11 cellular contexts compared by ENCODE assay signal in genomic region chr9:127963359-127964064, GRCh38. TPM values are rescaled to one million over a fixed set of nuclear protein-coding genes. Genes with fewer than 3 reads are reported as not detected.
A peak's percentile ranks its signal among the peaks of the same experiment; 100 is the strongest.
DNase-seq lines count a peak whose midpoint lies in the region; ATAC-seq and TF ChIP-seq lines count a peak whose summit lies in the region.
"Had no signal": no experiment of that assay in that cellular context is flagged by ENCODE, and none has a peak within 500 bp of the region (broad histone marks: within the 10 kb centered on the region; RNA-seq: fewer than 3 reads in every experiment).

No MANE protein-coding gene starts in this region.

- no peak for TF ChIP-seq CTCF in mesothelial cell of epicardium (IDR thresholded peaks at IDR 0.05; ENCODE audit: unreplicated experiment)
- TF ChIP-seq CTCF in tibial nerve (IDR thresholded peaks at IDR 0.05), result no peak
- TF ChIP-seq CTCF in BE2C (IDR thresholded peaks at IDR 0.05; ENCODE audit: low read depth, low read length), result no peak

- H3K27ac Mint-ChIP-seq in activated naive CD4-positive, alpha-beta T cell treated with anti-CD3 and anti-CD28 coated beads, Interleukin-2, amount 10 ng/mL, durations not matched to agents 7 days and 5 days, result peak overlapping the region; percentile 84
- H3K27ac Mint-ChIP-seq in activated naive CD8-positive, alpha-beta T cell treated with anti-CD3 and anti-CD28 coated beads for 36 hours, result peak overlapping the region; percentile 95
- peak overlapping the region; percentile 98 for H3K27ac Mint-ChIP-seq in mesothelial cell of epicardium

- H3K4me1 ChIP-seq in tibial nerve (peaks cover 3 to 95% (median 84%) of the 10 kb centered on the region in 4 donors), BE2C (peaks cover 51% of the 10 kb centered on the region)

- peaks cover 99% of the 10 kb centered on the region for H3K4me1 Mint-ChIP-seq in activated naive CD4-positive, alpha-beta T cell treated with anti-CD3 and anti-CD28 coated beads, Interleukin-2, amount 10 ng/mL, durations not matched to agents 7 days and 5 days
- H3K4me1 Mint-ChIP-seq in activated naive CD8-positive, alpha-beta T cell treated with anti-CD3 and anti-CD28 coated beads for 36 hours, result peaks cover 99% of the 10 kb centered on the region
- peaks cover 68% of the 10 kb centered on the region for H3K4me1 Mint-ChIP-seq in mesothelial cell of epicardium

- ATAC-seq in HG03442 (IDR thresholded peaks at IDR 0.05; ENCODE audit: unreplicated experiment) (no peak), HG03175 (IDR thresholded peaks at IDR 0.05; ENCODE audit: unreplicated experiment) (no peak)

- H3K36me3 Mint-ChIP-seq in activated naive CD4-positive, alpha-beta T cell treated with anti-CD3 and anti-CD28 coated beads, Interleukin-2, amount 10 ng/mL, durations not matched to agents 7 days and 5 days, result peaks cover 79% of the 10 kb centered on the region
- peaks cover 47% of the 10 kb centered on the region for H3K36me3 Mint-ChIP-seq in activated naive CD8-positive, alpha-beta T cell treated with anti-CD3 and anti-CD28 coated beads for 36 hours
- peaks cover 7% of the 10 kb centered on the region for H3K36me3 Mint-ChIP-seq in mesothelial cell of epicardium

- TF ChIP-seq EP300 in tibial nerve (IDR thresholded peaks at IDR 0.05), result no peak

- no peaks in the 10 kb centered on the region for H3K9me3 ChIP-seq in tibial nerve
- H3K9me3 ChIP-seq in BE2C, result no peaks in the 10 kb centered on the region
- H3K9me3 ChIP-seq: BLaER1 treated with 17β-estradiol and CSF1 and Interleukin-3, amounts not matched to agents 10 nM and 100 nM had no signal

- H3K9me3 Mint-ChIP-seq in activated naive CD4-positive, alpha-beta T cell treated with anti-CD3 and anti-CD28 coated beads, Interleukin-2, amount 10 ng/mL, durations not matched to agents 7 days and 5 days, result no peaks in the 10 kb centered on the region
- peaks cover 7% of the 10 kb centered on the region for H3K9me3 Mint-ChIP-seq in activated naive CD8-positive, alpha-beta T cell treated with anti-CD3 and anti-CD28 coated beads for 36 hours
- peaks cover 3% of the 10 kb centered on the region for H3K9me3 Mint-ChIP-seq in mesothelial cell of epicardium

- CTCF ChIA-PET in activated naive CD4-positive, alpha-beta T cell treated with anti-CD3 and anti-CD28 coated beads, Interleukin-2, amount 10 ng/mL, durations not matched to agents 7 days and 5 days (lab: Charles Lee), result interaction anchor here (1.6 to 17.2 kb wide), 2 partner anchors 9 to 69 kb away, joined by 7 to 247 read pairs; no protein-coding TSS in a partner anchor

- no peak for TF ChIP-seq POLR2A in tibial nerve (IDR thresholded peaks at IDR 0.05)

- H3K4me3 Mint-ChIP-seq in activated naive CD4-positive, alpha-beta T cell treated with anti-CD3 and anti-CD28 coated beads, Interleukin-2, amount 10 ng/mL, durations not matched to agents 7 days and 5 days, result peak overlapping the region; percentile 47
- peak overlapping the region; percentile 60 for H3K4me3 Mint-ChIP-seq in activated naive CD8-positive, alpha-beta T cell treated with anti-CD3 and anti-CD28 coated beads for 36 hours
- no peak overlapping the region for H3K4me3 Mint-ChIP-seq in mesothelial cell of epicardium

- H3K36me3 ChIP-seq in tibial nerve, result no peaks in the 10 kb centered on the region
- H3K36me3 ChIP-seq in BE2C, result no peaks in the 10 kb centered on the region
- H3K36me3 ChIP-seq: BLaER1 treated with 17β-estradiol and CSF1 and Interleukin-3, amounts not matched to agents 10 nM and 100 nM had no signal

- no peaks in the 10 kb centered on the region for H3K27me3 Mint-ChIP-seq in activated naive CD4-positive, alpha-beta T cell treated with anti-CD3 and anti-CD28 coated beads, Interleukin-2, amount 10 ng/mL, durations not matched to agents 7 days and 5 days
- H3K27me3 Mint-ChIP-seq in activated naive CD8-positive, alpha-beta T cell treated with anti-CD3 and anti-CD28 coated beads for 36 hours, result no peaks in the 10 kb centered on the region
- H3K27me3 Mint-ChIP-seq in mesothelial cell of epicardium (ENCODE audit: low read depth), result no peaks in the 10 kb centered on the region

- H3K27me3 ChIP-seq in tibial nerve (no peaks in the 10 kb centered on the region), BE2C (no peaks in the 10 kb centered on the region)
- H3K27me3 ChIP-seq: BLaER1 treated with 17β-estradiol and CSF1 and Interleukin-3, amounts not matched to agents 10 nM and 100 nM had no signal

- no peak for DNase-seq in activated naive CD4-positive, alpha-beta T cell treated with anti-CD3 and anti-CD28 coated beads, Interleukin-2, amount 10 ng/mL, durations not matched to agents 7 days and 5 days
- no peak for DNase-seq in activated naive CD4-positive, alpha-beta T cell treated with anti-CD3 and anti-CD28 coated beads, Interleukin-2, amount 50 U/mL, for 16 hours
- DNase-seq in activated naive CD8-positive, alpha-beta T cell treated with anti-CD3 and anti-CD28 coated beads for 36 hours, result no peak
- DNase-seq in mesothelial cell of epicardium (ENCODE audit: low spot score in 2 of 2, unreplicated experiment in 2 of 2), result no peak
- no peak for DNase-seq in tibial nerve (ENCODE audit: low spot score in 2 of 2)
- no peak for DNase-seq in BE2C
- DNase-seq: NCI-H1694 treated with DMSO at 0.1 percent for 48 hours, T1000 had no signal

- no peak overlapping the region for H3K4me3 ChIP-seq in tibial nerve
- H3K4me3 ChIP-seq in BE2C (ENCODE audit: low read depth, low read length), result no peak overlapping the region
- H3K4me3 ChIP-seq: BLaER1 treated with 17β-estradiol and CSF1 and Interleukin-3, amounts not matched to agents 10 nM and 100 nM had no signal

- WGBS in tibial nerve, 2 donors, result 48% methylated on average over 17 to 19 of the region's 19 CpGs

- peak overlapping the region; percentile 88 to 99 (median 94) for H3K27ac ChIP-seq in tibial nerve
- H3K27ac ChIP-seq: BLaER1 treated with 17β-estradiol and CSF1 and Interleukin-3, amounts not matched to agents 10 nM and 100 nM had no signal

RNA-seq across cellular contexts. Expression of gene EEIG1, which starts 17.3 kb away (rescaled TPM):
- 10 to 100 TPM; 77.2 to 83.8 TPM for total RNA-seq in activated naive CD8-positive, alpha-beta T cell treated with anti-CD3 and anti-CD28 coated beads for 36 hours
- total RNA-seq in mesothelial cell of epicardium (62.8 to 68.8 TPM (median 67.4 TPM) in 3 replicates), tibial nerve (10 to 100 TPM; 33.9 to 53.8 (median 50.2) TPM)
- 30.7 TPM for polyA plus RNA-seq in BE2C (2012; ENCODE audit: insufficient read depth, insufficient read length, low read depth)

RNA-seq across cellular contexts. Expression of gene DPM2, which starts 25.9 kb away (rescaled TPM):
- 10 to 100 TPM; 55.4 to 57.6 TPM for total RNA-seq in activated naive CD8-positive, alpha-beta T cell treated with anti-CD3 and anti-CD28 coated beads for 36 hours
- 36.8 to 37.5 TPM (median 36.9 TPM) in 3 replicates for total RNA-seq in mesothelial cell of epicardium
- 10 to 100 TPM in 3 of 4 donors, 1 to 10 TPM in 1; 9.0 to 21.9 (median 14.7) TPM for total RNA-seq in tibial nerve
- polyA plus RNA-seq in BE2C (2012; ENCODE audit: insufficient read depth, insufficient read length, low read depth), result 137 TPM

RNA-seq across cellular contexts. Expression of gene PIP5KL1, which starts 32.9 kb away (rescaled TPM):
- 1 to 10 TPM; 2.3 to 3.2 TPM for total RNA-seq in activated naive CD8-positive, alpha-beta T cell treated with anti-CD3 and anti-CD28 coated beads for 36 hours
- 7.6 to 9.0 TPM (median 8.2 TPM) in 3 replicates for total RNA-seq in mesothelial cell of epicardium
- total RNA-seq in tibial nerve, result under 1 TPM in 1 of 4 donors, not detected in 3; 0.59 TPM
- 0.74 TPM for polyA plus RNA-seq in BE2C (2012; ENCODE audit: insufficient read depth, insufficient read length, low read depth)

RNA-seq across cellular contexts. Expression of gene ST6GALNAC4, which starts 46.7 kb away (rescaled TPM):
- total RNA-seq in activated naive CD8-positive, alpha-beta T cell treated with anti-CD3 and anti-CD28 coated beads for 36 hours, result 10 to 100 TPM; 45.3 to 51.2 TPM
- total RNA-seq in mesothelial cell of epicardium, result 14.5 to 16.1 TPM (median 15.8 TPM) in 3 replicates
- total RNA-seq in tibial nerve, result 10 to 100 TPM; 23.9 to 70.5 (median 37.0) TPM
- 39.4 TPM for polyA plus RNA-seq in BE2C (2012; ENCODE audit: insufficient read depth, insufficient read length, low read depth)
